Comparison of ENCODE assay signal across 26 cellular contexts in genomic region chr3:55307622-55308021, GRCh38.
"Had no signal": no experiment of that assay in that cellular context is flagged by ENCODE, and none has a peak within 500 bp of the region (broad histone marks: within the 10 kb centered on the region; RNA-seq: fewer than 3 reads in every experiment).

No MANE protein-coding gene starts in this region.

- H3K4me3 ChIP-seq: coronary artery, esophagus squamous epithelium, heart right ventricle, left lung, neural progenitor cell, prostate gland, right atrium auricular region, smooth muscle cell, stomach, testis, tibial artery had no signal

- H3K36me3 ChIP-seq: esophagus squamous epithelium, heart right ventricle, left lung, neural progenitor cell, prostate gland, right atrium auricular region, stomach, tibial artery had no signal

- H3K27me3 ChIP-seq: esophagus squamous epithelium, left lung, neural progenitor cell, right atrium auricular region, stomach, testis, tibial artery had no signal

- H3K9ac ChIP-seq: neural progenitor cell had no signal

- DNase-seq: dermis blood vessel endothelial cell; effector memory CD4-positive, alpha-beta T cell; esophagus squamous epithelium; foreskin keratinocyte; glutamatergic neuron; heart right ventricle; hippocampal formation; left cardiac atrium; left lung; mammary epithelial cell; mesendoderm; midbrain; naive thymus-derived CD4-positive, alpha-beta T cell; stimulated activated CD4-positive, alpha-beta T cell treated with anti-CD3 and anti-CD28 coated beads, Interleukin-12 subunit alpha, Interleukin-12 subunit beta, amount 100 ng/mL, for 4 hours; stimulated activated CD4-positive, alpha-beta T cell treated with anti-CD3 and anti-CD28 coated beads, Interleukin-1b, Interleukin-23, amount 100 ng/mL, for 48 hours; stimulated activated CD4-positive, alpha-beta T cell treated with anti-CD3 and anti-CD28 coated beads, Interleukin-4, amount 100 ng/mL, for 1 hour; stimulated activated CD8-positive, alpha-beta memory T cell treated with anti-CD3 and anti-CD28 coated beads, Interleukin-4, amount 100 ng/mL, for 48 hours; stimulated activated naive CD4-positive, alpha-beta T cell treated with Interleukin-2 at 50 U/mL for 16 hours; stomach; testis; tibial artery had no signal

- H2AFZ ChIP-seq: neural progenitor cell had no signal

- H3K27ac ChIP-seq: coronary artery, foreskin keratinocyte, heart right ventricle, left lung, neural progenitor cell, prostate gland, right atrium auricular region, stomach, testis, tibial artery had no signal

- H3K4me1 ChIP-seq: esophagus squamous epithelium, foreskin keratinocyte, heart right ventricle, left lung, neural progenitor cell, prostate gland, right atrium auricular region, stomach, testis, tibial artery had no signal

- H3K9me3 ChIP-seq: esophagus squamous epithelium, left lung, prostate gland, right atrium auricular region, stomach, testis, tibial artery had no signal

- ATAC-seq: foreskin keratinocyte; heart right ventricle; left cardiac atrium; left lung; naive thymus-derived CD4-positive, alpha-beta T cell had no signal

- H3K4me2 ChIP-seq: neural progenitor cell, smooth muscle cell had no signal
